12 cellular contexts compared by ENCODE assay signal in the genomic region with DNA sequence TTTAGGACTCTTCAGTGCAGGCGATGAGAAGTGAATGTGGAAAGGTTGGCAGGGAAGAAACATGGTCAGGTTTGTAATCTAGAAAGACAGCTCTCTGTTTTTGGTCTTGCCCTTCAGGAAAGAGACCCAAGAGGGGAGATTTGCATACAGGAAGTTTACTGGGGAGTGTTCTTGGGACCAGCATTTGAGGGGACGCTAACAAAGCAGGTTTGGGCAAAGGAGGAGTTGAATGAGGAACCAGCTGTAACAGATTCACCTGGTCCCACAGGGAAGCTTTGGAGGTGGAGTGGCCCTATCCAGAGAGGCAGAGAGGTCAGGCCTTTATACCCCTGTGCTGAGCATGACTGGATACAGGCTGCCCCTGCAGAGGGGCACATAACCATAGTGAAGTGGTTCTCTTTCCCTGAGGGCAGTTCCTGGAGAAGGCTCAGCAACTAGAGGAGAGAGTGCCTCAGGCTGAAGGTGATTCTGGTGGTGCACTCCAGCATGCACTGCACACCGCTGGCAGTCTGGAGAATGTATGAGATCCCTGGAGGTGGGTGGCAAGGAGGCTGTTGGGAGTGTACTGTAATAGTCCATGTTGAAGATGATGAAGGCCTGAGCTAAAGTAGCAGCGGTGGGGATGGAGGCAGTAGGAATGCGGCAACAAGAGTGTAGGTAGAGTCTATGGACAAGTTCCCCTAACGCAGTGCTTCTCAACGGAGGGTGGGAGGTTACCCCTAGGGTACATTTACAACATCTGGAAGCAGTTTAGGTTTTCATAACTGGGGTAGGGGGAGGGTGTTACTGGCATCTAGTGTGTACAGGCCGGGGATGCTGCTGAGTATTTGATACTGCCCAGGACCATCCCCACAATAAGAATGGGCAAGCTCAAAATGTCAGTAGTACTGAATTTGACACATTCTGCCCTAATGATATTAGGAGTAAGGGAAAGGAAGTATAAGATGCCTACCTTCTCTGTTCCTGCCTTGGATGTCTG. TPM values are rescaled to one million over a fixed set of nuclear protein-coding genes. Genes with fewer than 3 reads are reported as not detected.
DNase-seq lines count a peak whose midpoint lies in the region; ATAC-seq and TF ChIP-seq lines count a peak whose summit lies in the region.
"Had no signal": no experiment of that assay in that cellular context is flagged by ENCODE, and none has a peak within 500 bp of the region (broad histone marks: within the 10 kb centered on the region; RNA-seq: fewer than 3 reads in every experiment).

No MANE protein-coding gene starts in this region.

- peak; percentile 75 for ATAC-seq in GM19452 (IDR thresholded peaks at IDR 0.05; ENCODE audit: unreplicated experiment)
- peak; percentile 85 for ATAC-seq in HG03025 (IDR thresholded peaks at IDR 0.05; ENCODE audit: low FRiP score, unreplicated experiment)
- no peak; the same call in 2 of the 3 replicates for ATAC-seq in SK-N-SH treated with all-trans-retinoic acid at 6 μM for 48 hours
- ATAC-seq: right lobe of liver had no signal

- peak; percentile 43 for DNase-seq in ELF-1 (ENCODE audit: low read depth, low spot score)
- no peak for DNase-seq in T-helper 2 cell
- DNase-seq in C1 segment of cervical spinal cord (lab: John Stamatoyannopoulos, UW), result no peak
- DNase-seq in H4 (ENCODE audit: low spot score), result no peak
- DNase-seq in KG1 (lab: John Stamatoyannopoulos, UW), result no peak
- DNase-seq: activated CD4-positive, alpha-beta memory T cell treated with anti-CD3 and anti-CD28 coated beads, Interleukin-2, amount 10 ng/mL, durations not matched to agents 7 days and 5 days; GF-D8; NCI-H2081 treated with DMSO at 0.1 percent for 48 hours; right lobe of liver had no signal

TF ChIP-seq in SK-N-SH treated with all-trans-retinoic acid at 6 μM for 48 hours, 23 proteins besides CTCF, POLR2A, EP300 and RAD21:
- no peak for TF ChIP-seq RARB (CRISPR knock-in tag; IDR thresholded peaks at IDR 0.05)
- TF ChIP-seq, protein P1, sequence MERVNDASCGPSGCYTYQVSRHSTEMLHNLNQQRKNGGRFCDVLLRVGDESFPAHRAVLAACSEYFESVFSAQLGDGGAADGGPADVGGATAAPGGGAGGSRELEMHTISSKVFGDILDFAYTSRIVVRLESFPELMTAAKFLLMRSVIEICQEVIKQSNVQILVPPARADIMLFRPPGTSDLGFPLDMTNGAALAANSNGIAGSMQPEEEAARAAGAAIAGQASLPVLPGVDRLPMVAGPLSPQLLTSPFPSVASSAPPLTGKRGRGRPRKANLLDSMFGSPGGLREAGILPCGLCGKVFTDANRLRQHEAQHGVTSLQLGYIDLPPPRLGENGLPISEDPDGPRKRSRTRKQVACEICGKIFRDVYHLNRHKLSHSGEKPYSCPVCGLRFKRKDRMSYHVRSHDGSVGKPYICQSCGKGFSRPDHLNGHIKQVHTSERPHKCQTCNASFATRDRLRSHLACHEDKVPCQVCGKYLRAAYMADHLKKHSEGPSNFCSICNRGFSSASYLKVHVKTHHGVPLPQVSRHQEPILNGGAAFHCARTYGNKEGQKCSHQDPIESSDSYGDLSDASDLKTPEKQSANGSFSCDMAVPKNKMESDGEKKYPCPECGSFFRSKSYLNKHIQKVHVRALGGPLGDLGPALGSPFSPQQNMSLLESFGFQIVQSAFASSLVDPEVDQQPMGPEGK (CRISPR knock-in tag; IDR thresholded peaks at IDR 0.05; ENCODE audit: borderline replicate concordance), result no peak
- no peak for TF ChIP-seq OSR1 (CRISPR knock-in tag; IDR thresholded peaks at IDR 0.05)
- TF ChIP-seq BACH2 (CRISPR knock-in tag; IDR thresholded peaks at IDR 0.05; ENCODE audit: borderline replicate concordance), result no peak
- TF ChIP-seq ZNF70 (CRISPR knock-in tag; IDR thresholded peaks at IDR 0.05), result peak; percentile 84
- TF ChIP-seq, protein P2, sequence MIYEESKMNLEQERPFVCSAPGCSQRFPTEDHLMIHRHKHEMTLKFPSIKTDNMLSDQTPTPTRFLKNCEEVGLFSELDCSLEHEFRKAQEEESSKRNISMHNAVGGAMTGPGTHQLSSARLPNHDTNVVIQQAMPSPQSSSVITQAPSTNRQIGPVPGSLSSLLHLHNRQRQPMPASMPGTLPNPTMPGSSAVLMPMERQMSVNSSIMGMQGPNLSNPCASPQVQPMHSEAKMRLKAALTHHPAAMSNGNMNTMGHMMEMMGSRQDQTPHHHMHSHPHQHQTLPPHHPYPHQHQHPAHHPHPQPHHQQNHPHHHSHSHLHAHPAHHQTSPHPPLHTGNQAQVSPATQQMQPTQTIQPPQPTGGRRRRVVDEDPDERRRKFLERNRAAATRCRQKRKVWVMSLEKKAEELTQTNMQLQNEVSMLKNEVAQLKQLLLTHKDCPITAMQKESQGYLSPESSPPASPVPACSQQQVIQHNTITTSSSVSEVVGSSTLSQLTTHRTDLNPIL (CRISPR knock-in tag; IDR thresholded peaks at IDR 0.05; ENCODE audit: low read depth), result no peak
- TF ChIP-seq TCF4 (CRISPR knock-in tag; IDR thresholded peaks at IDR 0.05; ENCODE audit: borderline replicate concordance), result no peak

RNA-seq across cellular contexts. Expression of a gene that starts 37.2 kb away (rescaled TPM):
- total RNA-seq in H4 (2014; rRNA removed; shearing (Covaris generic)), result 14.7 and 19.6 TPM in 2 replicates
